8 cellular contexts compared by ENCODE assay signal in genomic region chr12:49089831-49090773, GRCh38. TPM values are rescaled to one million over a fixed set of nuclear protein-coding genes. Genes with fewer than 3 reads are reported as not detected.
DNase-seq lines count a peak whose midpoint lies in the region; ATAC-seq and TF ChIP-seq lines count a peak whose summit lies in the region.

No MANE protein-coding gene starts in this region.

- H3K4me3 ChIP-seq in right atrium auricular region (peak overlapping the region; percentile 11 to 50), gastrocnemius medialis (peak overlapping the region; percentile 34 to 59 (median 40))

- in situ Hi-C loops in gastrocnemius medialis (cut with MboI; ENCODE audit: low sequenced_read_pairs in 4 of 4) = loop anchor here in 3 of 4 donors (5.0 to 25.0 kb wide), 3 partner anchors 32 to 147 kb away; no protein-coding TSS in a partner anchor

- TF ChIP-seq CTCF in right atrium auricular region (IDR thresholded peaks at IDR 0.05) (peak in 1 of 2 donors; percentile 32), gastrocnemius medialis (IDR thresholded peaks at IDR 0.05 in 4 of 5, conservative IDR thresholded peaks at IDR 0.05 in 1 of 5) (no peak)

- no peaks in the 10 kb centered on the region for H3K36me3 ChIP-seq in right atrium auricular region
- no peaks in the 10 kb centered on the region for H3K36me3 ChIP-seq in gastrocnemius medialis

- ATAC-seq in gastrocnemius medialis (no peak), GM19324 (IDR thresholded peaks at IDR 0.05; ENCODE audit: low FRiP score, unreplicated experiment) (no peak), HG03571 (IDR thresholded peaks at IDR 0.05; ENCODE audit: unreplicated experiment) (no peak)

- no peak for TF ChIP-seq POLR2A in gastrocnemius medialis (IDR thresholded peaks at IDR 0.05)

- H3K4me1 ChIP-seq in right atrium auricular region (peaks cover 0 to 59% of the 10 kb centered on the region in 2 donors), gastrocnemius medialis (peaks cover 24 to 31% of the 10 kb centered on the region in 2 donors)

- no peaks in the 10 kb centered on the region for H3K27me3 ChIP-seq in right atrium auricular region
- peaks cover 57 to 62% (median 60%) of the 10 kb centered on the region in 3 donors for H3K27me3 ChIP-seq in gastrocnemius medialis

- H3K27ac ChIP-seq in right atrium auricular region = no peak overlapping the region
- H3K27ac ChIP-seq in gastrocnemius medialis = no peak overlapping the region

- peak; percentile 52 for DNase-seq in DMS114 treated with DMSO at 0.1 percent for 48 hours (lab: John Stamatoyannopoulos, UW; ENCODE audit: unreplicated experiment)
- peak; percentile 42 for DNase-seq in M059J (ENCODE audit: low read depth)
- peak; percentile 48 for DNase-seq in activated naive CD4-positive, alpha-beta T cell treated with Interleukin-2 at 50 U/mL for 16 hours
- no peak for DNase-seq in right atrium auricular region (ENCODE audit: low spot score)
- DNase-seq in gastrocnemius medialis = no peak
- no peak for DNase-seq in NCI-H446 (lab: John Stamatoyannopoulos, UW)

- H3K9me3 ChIP-seq in right atrium auricular region (no peaks in the 10 kb centered on the region), gastrocnemius medialis (no peaks in the 10 kb centered on the region)

- intact Hi-C loops in gastrocnemius medialis (cut with DNase I; ENCODE audit: low total_unique reads) = no loop called here

RNA-seq across cellular contexts. Expression of gene DHH, which starts 4.5 kb away (rescaled TPM):
- not detected in 2 replicates for total RNA-seq in M059J (2014; rRNA removed; shearing (Covaris generic))
- under 1 TPM; 0.35 to 0.56 TPM for total RNA-seq in right atrium auricular region
- under 1 TPM in 3 of 4 donors, not detected in 1; 0.09 to 0.36 (median 0.15) TPM for total RNA-seq in gastrocnemius medialis

RNA-seq across cellular contexts. Expression of gene RHEBL1, which starts 20.3 kb away (rescaled TPM):
- 2.5 and 4.5 TPM in 2 replicates for total RNA-seq in M059J (2014; rRNA removed; shearing (Covaris generic))
- total RNA-seq in right atrium auricular region (under 1 TPM in 1 of 2 donors, not detected in 1; 0.35 TPM), gastrocnemius medialis (under 1 TPM in 2 of 4 donors, not detected in 2; 0.46 to 0.71 TPM)

RNA-seq across cellular contexts. Expression of gene LMBR1L, which starts 20.5 kb away (rescaled TPM):
- total RNA-seq in M059J (2014; rRNA removed; shearing (Covaris generic)) = 11.7 and 14.7 TPM in 2 replicates
- total RNA-seq in right atrium auricular region (10 to 100 TPM; 14.6 to 19.2 TPM), gastrocnemius medialis (10 to 100 TPM; 11.1 to 27.2 (median 15.9) TPM)

RNA-seq across cellular contexts. Expression of gene KMT2D, which starts 29.5 kb away (rescaled TPM):
- 5.9 and 16.1 TPM in 2 replicates for total RNA-seq in M059J (2014; rRNA removed; shearing (Covaris generic))
- total RNA-seq in right atrium auricular region = 10 to 100 TPM; 39.9 to 49.1 TPM
- total RNA-seq in gastrocnemius medialis = 10 to 100 TPM; 36.0 to 99.0 (median 71.3) TPM

RNA-seq across cellular contexts. Expression of gene TUBA1B, which starts 41.1 kb away (rescaled TPM):
- total RNA-seq in M059J (2014; rRNA removed; shearing (Covaris generic)) = 3,492 and 4,068 TPM in 2 replicates
- total RNA-seq in right atrium auricular region = 100 to 1,000 TPM; 348 to 654 TPM
- 1,000 to 10,000 TPM in 1 of 4 donors, 100 to 1,000 TPM in 3; 124 to 1,632 (median 402) TPM for total RNA-seq in gastrocnemius medialis

Comparison
In these comparisons a context has a peak if more than half of its experiments do, and no peak if none do; other contexts are left out.
1. DNase-seq: peak in DMS114 treated with DMSO at 0.1 percent for 48 hours (single experiment), M059J (single experiment) and activated naive CD4-positive, alpha-beta T cell treated with Interleukin-2 at 50 U/mL for 16 hours (single experiment); none in right atrium auricular region (single experiment), gastrocnemius medialis (0 of 2) and NCI-H446 (0 of 2).